29 cellular contexts compared by ENCODE assay signal in genomic region chr2:129001926-129002325, GRCh38.
"Had no signal": no experiment of that assay in that cellular context is flagged by ENCODE, and none has a peak within 500 bp of the region (broad histone marks: within the 10 kb centered on the region; RNA-seq: fewer than 3 reads in every experiment).

No MANE protein-coding gene starts in this region.

- H3K27me3 Mint-ChIP-seq: natural killer cell treated with Interleukin-12 subunit alpha and Interleukin-12 subunit beta and Interleukin-15 and Interleukin-18, amount 100 ng/mL, for 72 hours; stimulated activated naive CD8-positive, alpha-beta T cell treated with anti-CD3 and anti-CD28 coated beads, Interleukin-15, Interleukin-2, amounts not matched to agents 100 ng/mL and 50 ng/mL, for 24 hours had no signal

- H3K9me3 ChIP-seq: neutrophil, pancreas, prostate gland, right lobe of liver, sigmoid colon, suprapubic skin, testis, tibial artery, transverse colon, upper lobe of right lung, uterus had no signal

- FAIRE-seq: pancreas, small intestine had no signal

- H3K9me3 Mint-ChIP-seq: natural killer cell treated with Interleukin-12 subunit alpha and Interleukin-12 subunit beta and Interleukin-15 and Interleukin-18, amount 100 ng/mL, for 72 hours; stimulated activated naive CD8-positive, alpha-beta T cell treated with anti-CD3 and anti-CD28 coated beads, Interleukin-15, Interleukin-2, amounts not matched to agents 100 ng/mL and 50 ng/mL, for 24 hours had no signal

- H3K4me1 ChIP-seq: pancreas, prostate gland, right lobe of liver, suprapubic skin, testis, tibial artery, transverse colon, upper lobe of right lung, uterus had no signal

- H3K4me3 ChIP-seq: pancreas, prostate gland, right lobe of liver, sigmoid colon, suprapubic skin, testis, tibial artery, transverse colon, upper lobe of right lung, uterus had no signal

- H3K4me3 Mint-ChIP-seq: naive B cell; naive thymus-derived CD8-positive, alpha-beta T cell; natural killer cell treated with Interleukin-12 subunit alpha and Interleukin-12 subunit beta and Interleukin-15 and Interleukin-18, amount 100 ng/mL, for 72 hours; nephron progenitor cell; neural crest cell; stimulated activated memory B cell treated with anti-CD40 and anti-IgM and Interleukin-4, amounts not matched to agents 10 μg/mL and 1 μg/mL and 100 μg/mL, for 72 hours; stimulated activated naive CD8-positive, alpha-beta T cell treated with anti-CD3 and anti-CD28 coated beads, Interleukin-15, Interleukin-2, amounts not matched to agents 100 ng/mL and 50 ng/mL, for 24 hours; type B pancreatic cell had no signal

- ATAC-seq: naive thymus-derived CD8-positive, alpha-beta T cell; pancreas; right cardiac atrium; right lobe of liver; stimulated activated memory B cell treated with anti-CD40 and anti-IgM and Interleukin-4, amounts not matched to agents 10 μg/mL and 1 μg/mL and 100 μg/mL, for 72 hours; upper lobe of right lung had no signal

- H3K36me3 Mint-ChIP-seq: naive B cell; naive thymus-derived CD8-positive, alpha-beta T cell; natural killer cell treated with Interleukin-12 subunit alpha and Interleukin-12 subunit beta and Interleukin-15 and Interleukin-18, amount 100 ng/mL, for 72 hours; stimulated activated memory B cell treated with anti-CD40 and anti-IgM and Interleukin-4, amounts not matched to agents 10 μg/mL and 1 μg/mL and 100 μg/mL, for 72 hours; type B pancreatic cell had no signal

- H3K4me1 Mint-ChIP-seq: naive B cell; naive thymus-derived CD8-positive, alpha-beta T cell; nephron progenitor cell; neural crest cell; stimulated activated memory B cell treated with anti-CD40 and anti-IgM and Interleukin-4, amounts not matched to agents 10 μg/mL and 1 μg/mL and 100 μg/mL, for 72 hours had no signal

- H3K27ac ChIP-seq: neutrophil, pancreas, prostate gland, right lobe of liver, sigmoid colon, suprapubic skin, testis, tibial artery, transverse colon, upper lobe of right lung, uterus had no signal

- H3K27ac Mint-ChIP-seq: naive B cell; naive thymus-derived CD8-positive, alpha-beta T cell; natural killer cell treated with Interleukin-12 subunit alpha and Interleukin-12 subunit beta and Interleukin-15 and Interleukin-18, amount 100 ng/mL, for 72 hours; nephron progenitor cell; stimulated activated memory B cell treated with anti-CD40 and anti-IgM and Interleukin-4, amounts not matched to agents 10 μg/mL and 1 μg/mL and 100 μg/mL, for 72 hours; stimulated activated naive CD8-positive, alpha-beta T cell treated with anti-CD3 and anti-CD28 coated beads, Interleukin-15, Interleukin-2, amounts not matched to agents 100 ng/mL and 50 ng/mL, for 24 hours; type B pancreatic cell had no signal

- H3K36me3 ChIP-seq: neutrophil, pancreas, prostate gland, right lobe of liver, sigmoid colon, suprapubic skin, tibial artery, transverse colon, upper lobe of right lung, uterus had no signal

- H3K27me3 ChIP-seq: neutrophil, pancreas, right lobe of liver, sigmoid colon, suprapubic skin, testis, tibial artery, transverse colon, upper lobe of right lung, uterus had no signal

- DNase-seq: naive B cell; naive thymus-derived CD8-positive, alpha-beta T cell; nephron progenitor cell; nucleus accumbens; pancreas; retina; right cardiac atrium; right lobe of liver; sigmoid colon; small intestine; stimulated activated CD4-positive, alpha-beta T cell treated with anti-CD3 and anti-CD28 coated beads, Interleukin-15, amount 100 ng/mL, for 24 hours; stimulated activated CD4-positive, alpha-beta T cell treated with anti-CD3 and anti-CD28 coated beads, Interleukin-2, amount 100 ng/mL, for 24 hours; stimulated activated CD4-positive, alpha-beta T cell treated with anti-CD3 and anti-CD28 coated beads, Interleukin-2, amount 100 ng/mL, for 48 hours; stimulated activated CD4-positive, alpha-beta T cell treated with anti-CD3 and anti-CD28 coated beads, Interleukin-4, amount 100 ng/mL, for 24 hours; stimulated activated naive CD4-positive, alpha-beta T cell; substantia nigra; testis; tibial artery; transverse colon; upper lobe of right lung; uterus had no signal
